Comparison of ENCODE assay signal across 9 cellular contexts in genomic region chr18:77765468-77765867, GRCh38.
A peak's percentile ranks its signal among the peaks of the same experiment; 100 is the strongest.
DNase-seq lines count a peak whose midpoint lies in the region; ATAC-seq and TF ChIP-seq lines count a peak whose summit lies in the region.
"Had no signal": no experiment of that assay in that cellular context is flagged by ENCODE, and none has a peak within 500 bp of the region (broad histone marks: within the 10 kb centered on the region; RNA-seq: fewer than 3 reads in every experiment).

No MANE protein-coding gene starts in this region.

- peaks cover 2% of the 10 kb centered on the region for H3K4me1 Mint-ChIP-seq in CD8-positive, alpha-beta T cell (ENCODE audit: low read depth)
- H3K4me1 Mint-ChIP-seq: activated naive CD4-positive, alpha-beta T cell treated with anti-CD3 and anti-CD28 coated beads, Interleukin-2, amount 50 U/mL, for 24 hours had no signal

- peaks cover 11% of the 10 kb centered on the region for H3K27me3 Mint-ChIP-seq in CD8-positive, alpha-beta T cell (ENCODE audit: low read depth)

- H3K4me2 ChIP-seq in OCI-LY7 (ENCODE audit: low read length), result no peak overlapping the region

- no peak overlapping the region for H2AFZ ChIP-seq in OCI-LY7 (ENCODE audit: low read length)

- TF ChIP-seq EP300 in upper lobe of left lung (IDR thresholded peaks at IDR 0.05), result no peak

- H3K27me3 ChIP-seq in BE2C (peaks cover 5% of the 10 kb centered on the region; the same call in 1 of the 2 replicates), upper lobe of left lung (no peaks in the 10 kb centered on the region)
- no peaks in the 10 kb centered on the region for H3K27me3 ChIP-seq in CD8-positive, alpha-beta T cell (ENCODE audit: insufficient read depth, low read length)

- DNase-seq in BE2C (peak; percentile 24), HEK293T (ENCODE audit: extremely low spot score) (peak; percentile 29), NCI-H526 (lab: John Stamatoyannopoulos, UW) (peak; percentile 1 to 44), fibroblast of mammary gland (ENCODE audit: low read depth) (peak; percentile 6), upper lobe of left lung (no peak), OCI-LY7 (ENCODE audit: low spot score) (no peak)
- DNase-seq in CD8-positive, alpha-beta T cell, result no peak

- H3K79me2 ChIP-seq in OCI-LY7 (ENCODE audit: insufficient read depth, low read depth, low read length), result no peaks in the 10 kb centered on the region

- peak in 1 of 2 donors; percentile 55 for ATAC-seq in upper lobe of left lung (ENCODE audit: low FRiP score in 2 of 2)
- ATAC-seq in HG03159 (IDR thresholded peaks at IDR 0.05; ENCODE audit: unreplicated experiment), result no peak
- no peak for ATAC-seq in CD8-positive, alpha-beta T cell

- TF ChIP-seq CTCF in BE2C (IDR thresholded peaks at IDR 0.05; ENCODE audit: low read depth, low read length) (peak; percentile 51), fibroblast of mammary gland (conservative IDR thresholded peaks at IDR 0.05; ENCODE audit: control insufficient read depth, insufficient read depth, low read depth, low read length) (no peak), upper lobe of left lung (IDR thresholded peaks at IDR 0.05) (peak in 4 of 6 experiments; percentile 20 to 45 (median 28)), OCI-LY7 (conservative IDR thresholded peaks at IDR 0.05; ENCODE audit: low read length) (no peak; the same call in 1 of the 2 replicates)
- TF ChIP-seq CTCF in CD8-positive, alpha-beta T cell (IDR thresholded peaks at IDR 0.05), result no peak

- H3K9me2 ChIP-seq in OCI-LY7 (ENCODE audit: insufficient read depth, low read length), result no peaks in the 10 kb centered on the region

- no TSS peak for BruUV-seq in OCI-LY7 (replicated peaks; lab: Mats Ljungman, UMichigan)

- no peak for TF ChIP-seq POLR2A in upper lobe of left lung (IDR thresholded peaks at IDR 0.05)

- POLR2A ChIA-PET in HEK293T (lab: Yijun Ruan, JAX), result no interaction called here
- POLR2A ChIA-PET in OCI-LY7 (lab: Charles Lee), result no interaction called here
- POLR2A ChIA-PET in CD8-positive, alpha-beta T cell (lab: Charles Lee), result no interaction called here

- H4K20me1 ChIP-seq in OCI-LY7 (ENCODE audit: insufficient read depth, low read length), result no peaks in the 10 kb centered on the region

- H3K9me3 ChIP-seq in BE2C, result no peaks in the 10 kb centered on the region
- H3K9me3 ChIP-seq in upper lobe of left lung, result no peaks in the 10 kb centered on the region
- H3K9me3 ChIP-seq in OCI-LY7 (ENCODE audit: low read length), result no peaks in the 10 kb centered on the region
- H3K9me3 ChIP-seq in CD8-positive, alpha-beta T cell (ENCODE audit: low read length), result no peaks in the 10 kb centered on the region

- WGBS in upper lobe of left lung, 2 donors, result 4 to 8% methylated on average over 9 of the region's 9 CpGs

- H3K36me3 Mint-ChIP-seq in CD8-positive, alpha-beta T cell, result no peaks in the 10 kb centered on the region
- H3K36me3 Mint-ChIP-seq: activated naive CD4-positive, alpha-beta T cell treated with anti-CD3 and anti-CD28 coated beads, Interleukin-2, amount 50 U/mL, for 24 hours had no signal

- H3K4me1 ChIP-seq in BE2C, result no peaks in the 10 kb centered on the region
- H3K4me1 ChIP-seq in upper lobe of left lung, result no peaks in the 10 kb centered on the region
- no peaks in the 10 kb centered on the region for H3K4me1 ChIP-seq in OCI-LY7 (ENCODE audit: insufficient read depth, low read length, poor library complexity, severe bottlenecking)
- H3K4me1 ChIP-seq in CD8-positive, alpha-beta T cell (ENCODE audit: insufficient read depth, low read length), result no peaks in the 10 kb centered on the region

- H3K4me3 Mint-ChIP-seq in CD8-positive, alpha-beta T cell, result no peak overlapping the region
- H3K4me3 Mint-ChIP-seq: activated naive CD4-positive, alpha-beta T cell treated with anti-CD3 and anti-CD28 coated beads, Interleukin-2, amount 50 U/mL, for 24 hours had no signal

- intact Hi-C loops in OCI-LY7 (cut with micrococcal nuclease; ENCODE audit: unreplicated experiment), result no loop called here
- intact Hi-C loops in CD8-positive, alpha-beta T cell (cut with DNase I, micrococcal nuclease), result no loop called here

- CTCF ChIA-PET in HEK293T (lab: Yijun Ruan, JAX), result no interaction called here
- CTCF ChIA-PET in OCI-LY7 (lab: Charles Lee; ENCODE audit: unreplicated experiment), result no interaction called here
- CTCF ChIA-PET in CD8-positive, alpha-beta T cell (lab: Charles Lee), result no interaction called here

- H3K9me3 Mint-ChIP-seq in CD8-positive, alpha-beta T cell, result no peaks in the 10 kb centered on the region
- H3K9me3 Mint-ChIP-seq: activated naive CD4-positive, alpha-beta T cell treated with anti-CD3 and anti-CD28 coated beads, Interleukin-2, amount 50 U/mL, for 24 hours had no signal

- H3K36me3 ChIP-seq in BE2C (no peaks in the 10 kb centered on the region), upper lobe of left lung (no peaks in the 10 kb centered on the region), OCI-LY7 (ENCODE audit: insufficient read depth, low read length) (no peaks in the 10 kb centered on the region)
- H3K36me3 ChIP-seq in CD8-positive, alpha-beta T cell (ENCODE audit: insufficient read depth, low read length), result no peaks in the 10 kb centered on the region

- H3K27ac ChIP-seq in upper lobe of left lung, result no peak overlapping the region
- H3K27ac ChIP-seq in OCI-LY7 (ENCODE audit: low read depth, low read length, poor library complexity, severe bottlenecking), result no peak overlapping the region
- no peak overlapping the region for H3K27ac ChIP-seq in CD8-positive, alpha-beta T cell (ENCODE audit: low read depth, low read length)

- no peak overlapping the region for H3K27ac Mint-ChIP-seq in CD8-positive, alpha-beta T cell
- H3K27ac Mint-ChIP-seq: activated naive CD4-positive, alpha-beta T cell treated with anti-CD3 and anti-CD28 coated beads, Interleukin-2, amount 50 U/mL, for 24 hours had no signal

- H3K4me3 ChIP-seq in BE2C (ENCODE audit: low read depth, low read length), result no peak overlapping the region
- H3K4me3 ChIP-seq in fibroblast of mammary gland (ENCODE audit: control insufficient read depth, low read depth, low read length), result no peak overlapping the region
- no peak overlapping the region for H3K4me3 ChIP-seq in upper lobe of left lung
- H3K4me3 ChIP-seq in OCI-LY7 (ENCODE audit: low read depth, low read length, poor library complexity, severe bottlenecking), result no peak overlapping the region
- no peak overlapping the region for H3K4me3 ChIP-seq in CD8-positive, alpha-beta T cell (ENCODE audit: low read depth, low read length)

TF ChIP-seq in HEK293T, 16 proteins besides CTCF, POLR2A, EP300 and RAD21:
- no peak for TF ChIP-seq CTBP1 (IDR thresholded peaks at IDR 0.05; ENCODE audit: borderline replicate concordance)
- no peak for TF ChIP-seq L3MBTL2 (conservative IDR thresholded peaks at IDR 0.05)
- TF ChIP-seq ELF4 (IDR thresholded peaks at IDR 0.05), result no peak
- TF ChIP-seq FOXK2 (IDR thresholded peaks at IDR 0.05), result no peak

Comparison
In these comparisons a context has a peak if more than half of its experiments do, and no peak if none do; other contexts are left out.
1. DNase-seq: peak in BE2C (single experiment), HEK293T (single experiment), NCI-H526 (2 of 2) and fibroblast of mammary gland (single experiment); none in upper lobe of left lung (0 of 2), OCI-LY7 (single experiment) and CD8-positive, alpha-beta T cell (0 of 7).
2. CTCF ChIP-seq: peak in BE2C (single experiment) and upper lobe of left lung (4 of 6); none in fibroblast of mammary gland (single experiment), OCI-LY7 (single experiment) and CD8-positive, alpha-beta T cell (single experiment).